1 cellular context compared by ENCODE assay signal in the genomic region with DNA sequence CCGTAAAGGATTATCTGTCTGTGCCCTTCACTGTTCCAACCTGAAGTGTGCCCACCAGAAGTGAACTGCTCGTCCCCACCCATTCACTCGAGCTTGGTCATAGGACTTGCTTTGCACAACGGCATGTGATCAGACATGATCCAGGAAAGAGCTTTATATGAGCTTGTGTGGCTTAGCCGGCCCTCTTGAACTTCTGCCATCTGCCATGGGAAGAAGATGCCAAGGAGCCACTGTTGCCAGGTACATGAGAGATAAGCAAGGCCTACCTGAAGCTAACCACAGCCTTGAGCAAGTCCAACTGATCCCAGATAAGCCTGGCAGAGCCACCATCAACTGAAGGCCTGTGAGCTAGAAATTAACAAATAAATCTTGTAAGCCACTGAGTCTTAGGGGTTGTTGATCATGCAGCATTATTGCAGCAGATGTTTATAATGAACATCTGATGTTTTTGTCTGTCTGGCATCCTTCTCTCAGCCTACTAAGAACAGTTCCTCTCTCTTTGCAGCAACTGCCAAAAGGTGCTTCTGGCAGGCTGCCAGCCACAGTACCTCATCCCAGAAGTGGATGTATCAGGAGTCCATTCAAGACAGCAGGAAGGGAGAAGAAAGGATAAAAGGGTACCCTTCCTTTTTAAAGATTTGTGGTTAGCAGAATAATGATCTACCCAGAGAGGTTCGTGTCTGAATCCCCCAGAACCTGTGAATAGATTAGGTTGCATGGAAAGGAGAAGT.
TF ChIP-seq lines count a peak whose summit lies in the region.

No MANE protein-coding gene starts in this region.

TF ChIP-seq in SK-N-SH treated with all-trans-retinoic acid at 6 μM for 48 hours, 23 proteins besides CTCF, POLR2A, EP300 and RAD21 (continued from another document):
- no peak for TF ChIP-seq ZFP30 (CRISPR knock-in tag; IDR thresholded peaks at IDR 0.05)
- TF ChIP-seq ARNTL (CRISPR knock-in tag; IDR thresholded peaks at IDR 0.05; ENCODE audit: borderline replicate concordance, low read depth) = no peak
- TF ChIP-seq PPARA (CRISPR knock-in tag; IDR thresholded peaks at IDR 0.05; ENCODE audit: borderline replicate concordance) = no peak
- no peak for TF ChIP-seq ZFP3 (CRISPR knock-in tag; IDR thresholded peaks at IDR 0.05)
- no peak for TF ChIP-seq ZC3H10 (CRISPR knock-in tag; IDR thresholded peaks at IDR 0.05)
